Comparison of ENCODE assay signal across 1 cellular context in the genomic region with DNA sequence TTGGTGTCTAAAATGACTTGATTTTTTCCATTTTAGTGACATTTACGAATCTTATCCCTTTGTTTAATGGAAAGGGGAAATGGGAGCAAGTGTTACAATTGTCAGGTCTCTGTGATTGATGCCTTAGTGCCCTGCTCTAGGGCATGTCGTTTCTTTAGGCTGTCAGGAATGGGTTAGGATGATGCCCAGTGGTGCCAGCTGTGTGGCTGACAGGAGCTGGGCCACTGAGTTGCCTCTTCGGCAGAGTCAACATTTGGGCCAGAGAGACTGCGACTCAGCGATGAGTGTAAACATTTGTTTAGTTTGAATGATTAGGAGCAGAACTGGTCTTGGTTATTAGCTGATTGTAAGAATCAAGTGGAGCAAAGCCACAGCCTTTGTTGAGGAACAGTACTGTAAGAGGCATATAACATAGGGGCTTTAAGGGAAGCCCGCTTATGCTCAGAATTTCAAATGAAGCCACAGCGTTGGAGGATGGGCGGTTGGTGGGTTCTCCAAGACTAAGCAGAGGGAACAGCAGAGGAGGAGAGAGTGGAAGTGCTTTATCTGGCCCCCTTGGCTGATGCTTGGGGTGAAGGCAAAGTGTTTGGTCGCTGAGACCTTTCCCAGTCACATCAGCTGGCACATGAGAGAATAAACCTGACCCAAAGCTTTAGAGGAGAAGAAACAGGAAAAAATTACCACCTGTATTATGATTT.
TF ChIP-seq lines count a peak whose summit lies in the region.

No MANE protein-coding gene starts in this region.

TF ChIP-seq in GM23338, 12 proteins besides CTCF, POLR2A, EP300 and RAD21 (continued from another document):
- TF ChIP-seq, protein P1, sequence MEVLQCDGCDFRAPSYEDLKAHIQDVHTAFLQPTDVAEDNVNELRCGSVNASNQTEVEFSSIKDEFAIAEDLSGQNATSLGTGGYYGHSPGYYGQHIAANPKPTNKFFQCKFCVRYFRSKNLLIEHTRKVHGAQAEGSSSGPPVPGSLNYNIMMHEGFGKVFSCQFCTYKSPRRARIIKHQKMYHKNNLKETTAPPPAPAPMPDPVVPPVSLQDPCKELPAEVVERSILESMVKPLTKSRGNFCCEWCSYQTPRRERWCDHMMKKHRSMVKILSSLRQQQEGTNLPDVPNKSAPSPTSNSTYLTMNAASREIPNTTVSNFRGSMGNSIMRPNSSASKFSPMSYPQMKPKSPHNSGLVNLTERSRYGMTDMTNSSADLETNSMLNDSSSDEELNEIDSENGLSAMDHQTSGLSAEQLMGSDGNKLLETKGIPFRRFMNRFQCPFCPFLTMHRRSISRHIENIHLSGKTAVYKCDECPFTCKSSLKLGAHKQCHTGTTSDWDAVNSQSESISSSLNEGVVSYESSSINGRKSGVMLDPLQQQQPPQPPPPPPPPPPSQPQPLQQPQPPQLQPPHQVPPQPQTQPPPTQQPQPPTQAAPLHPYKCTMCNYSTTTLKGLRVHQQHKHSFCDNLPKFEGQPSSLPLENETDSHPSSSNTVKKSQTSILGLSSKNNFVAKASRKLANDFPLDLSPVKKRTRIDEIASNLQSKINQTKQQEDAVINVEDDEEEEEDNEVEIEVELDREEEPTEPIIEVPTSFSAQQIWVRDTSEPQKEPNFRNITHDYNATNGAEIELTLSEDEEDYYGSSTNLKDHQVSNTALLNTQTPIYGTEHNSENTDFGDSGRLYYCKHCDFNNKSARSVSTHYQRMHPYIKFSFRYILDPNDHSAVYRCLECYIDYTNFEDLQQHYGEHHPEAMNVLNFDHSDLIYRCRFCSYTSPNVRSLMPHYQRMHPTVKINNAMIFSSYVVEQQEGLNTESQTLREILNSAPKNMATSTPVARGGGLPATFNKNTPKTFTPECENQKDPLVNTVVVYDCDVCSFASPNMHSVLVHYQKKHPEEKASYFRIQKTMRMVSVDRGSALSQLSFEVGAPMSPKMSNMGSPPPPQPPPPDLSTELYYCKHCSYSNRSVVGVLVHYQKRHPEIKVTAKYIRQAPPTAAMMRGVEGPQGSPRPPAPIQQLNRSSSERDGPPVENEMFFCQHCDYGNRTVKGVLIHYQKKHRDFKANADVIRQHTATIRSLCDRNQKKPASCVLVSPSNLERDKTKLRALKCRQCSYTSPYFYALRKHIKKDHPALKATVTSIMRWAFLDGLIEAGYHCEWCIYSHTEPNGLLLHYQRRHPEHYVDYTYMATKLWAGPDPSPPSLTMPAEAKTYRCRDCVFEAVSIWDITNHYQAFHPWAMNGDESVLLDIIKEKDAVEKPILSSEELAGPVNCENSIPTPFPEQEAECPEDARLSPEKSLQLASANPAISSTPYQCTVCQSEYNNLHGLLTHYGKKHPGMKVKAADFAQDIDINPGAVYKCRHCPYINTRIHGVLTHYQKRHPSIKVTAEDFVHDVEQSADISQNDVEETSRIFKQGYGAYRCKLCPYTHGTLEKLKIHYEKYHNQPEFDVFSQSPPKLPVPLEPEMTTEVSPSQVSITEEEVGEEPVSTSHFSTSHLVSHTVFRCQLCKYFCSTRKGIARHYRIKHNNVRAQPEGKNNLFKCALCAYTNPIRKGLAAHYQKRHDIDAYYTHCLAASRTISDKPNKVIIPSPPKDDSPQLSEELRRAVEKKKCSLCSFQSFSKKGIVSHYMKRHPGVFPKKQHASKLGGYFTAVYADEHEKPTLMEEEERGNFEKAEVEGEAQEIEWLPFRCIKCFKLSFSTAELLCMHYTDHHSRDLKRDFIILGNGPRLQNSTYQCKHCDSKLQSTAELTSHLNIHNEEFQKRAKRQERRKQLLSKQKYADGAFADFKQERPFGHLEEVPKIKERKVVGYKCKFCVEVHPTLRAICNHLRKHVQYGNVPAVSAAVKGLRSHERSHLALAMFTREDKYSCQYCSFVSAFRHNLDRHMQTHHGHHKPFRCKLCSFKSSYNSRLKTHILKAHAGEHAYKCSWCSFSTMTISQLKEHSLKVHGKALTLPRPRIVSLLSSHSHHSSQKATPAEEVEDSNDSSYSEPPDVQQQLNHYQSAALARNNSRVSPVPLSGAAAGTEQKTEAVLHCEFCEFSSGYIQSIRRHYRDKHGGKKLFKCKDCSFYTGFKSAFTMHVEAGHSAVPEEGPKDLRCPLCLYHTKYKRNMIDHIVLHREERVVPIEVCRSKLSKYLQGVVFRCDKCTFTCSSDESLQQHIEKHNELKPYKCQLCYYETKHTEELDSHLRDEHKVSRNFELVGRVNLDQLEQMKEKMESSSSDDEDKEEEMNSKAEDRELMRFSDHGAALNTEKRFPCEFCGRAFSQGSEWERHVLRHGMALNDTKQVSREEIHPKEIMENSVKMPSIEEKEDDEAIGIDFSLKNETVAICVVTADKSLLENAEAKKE (CRISPR knock-in tag; IDR thresholded peaks at IDR 0.05): no peak
- TF ChIP-seq, protein P2, sequence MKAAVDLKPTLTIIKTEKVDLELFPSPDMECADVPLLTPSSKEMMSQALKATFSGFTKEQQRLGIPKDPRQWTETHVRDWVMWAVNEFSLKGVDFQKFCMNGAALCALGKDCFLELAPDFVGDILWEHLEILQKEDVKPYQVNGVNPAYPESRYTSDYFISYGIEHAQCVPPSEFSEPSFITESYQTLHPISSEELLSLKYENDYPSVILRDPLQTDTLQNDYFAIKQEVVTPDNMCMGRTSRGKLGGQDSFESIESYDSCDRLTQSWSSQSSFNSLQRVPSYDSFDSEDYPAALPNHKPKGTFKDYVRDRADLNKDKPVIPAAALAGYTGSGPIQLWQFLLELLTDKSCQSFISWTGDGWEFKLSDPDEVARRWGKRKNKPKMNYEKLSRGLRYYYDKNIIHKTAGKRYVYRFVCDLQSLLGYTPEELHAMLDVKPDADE (IDR thresholded peaks at IDR 0.05): no peak
- TF ChIP-seq, protein P3, sequence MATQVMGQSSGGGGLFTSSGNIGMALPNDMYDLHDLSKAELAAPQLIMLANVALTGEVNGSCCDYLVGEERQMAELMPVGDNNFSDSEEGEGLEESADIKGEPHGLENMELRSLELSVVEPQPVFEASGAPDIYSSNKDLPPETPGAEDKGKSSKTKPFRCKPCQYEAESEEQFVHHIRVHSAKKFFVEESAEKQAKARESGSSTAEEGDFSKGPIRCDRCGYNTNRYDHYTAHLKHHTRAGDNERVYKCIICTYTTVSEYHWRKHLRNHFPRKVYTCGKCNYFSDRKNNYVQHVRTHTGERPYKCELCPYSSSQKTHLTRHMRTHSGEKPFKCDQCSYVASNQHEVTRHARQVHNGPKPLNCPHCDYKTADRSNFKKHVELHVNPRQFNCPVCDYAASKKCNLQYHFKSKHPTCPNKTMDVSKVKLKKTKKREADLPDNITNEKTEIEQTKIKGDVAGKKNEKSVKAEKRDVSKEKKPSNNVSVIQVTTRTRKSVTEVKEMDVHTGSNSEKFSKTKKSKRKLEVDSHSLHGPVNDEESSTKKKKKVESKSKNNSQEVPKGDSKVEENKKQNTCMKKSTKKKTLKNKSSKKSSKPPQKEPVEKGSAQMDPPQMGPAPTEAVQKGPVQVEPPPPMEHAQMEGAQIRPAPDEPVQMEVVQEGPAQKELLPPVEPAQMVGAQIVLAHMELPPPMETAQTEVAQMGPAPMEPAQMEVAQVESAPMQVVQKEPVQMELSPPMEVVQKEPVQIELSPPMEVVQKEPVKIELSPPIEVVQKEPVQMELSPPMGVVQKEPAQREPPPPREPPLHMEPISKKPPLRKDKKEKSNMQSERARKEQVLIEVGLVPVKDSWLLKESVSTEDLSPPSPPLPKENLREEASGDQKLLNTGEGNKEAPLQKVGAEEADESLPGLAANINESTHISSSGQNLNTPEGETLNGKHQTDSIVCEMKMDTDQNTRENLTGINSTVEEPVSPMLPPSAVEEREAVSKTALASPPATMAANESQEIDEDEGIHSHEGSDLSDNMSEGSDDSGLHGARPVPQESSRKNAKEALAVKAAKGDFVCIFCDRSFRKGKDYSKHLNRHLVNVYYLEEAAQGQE (IDR thresholded peaks at IDR 0.05; ENCODE audit: unreplicated experiment): no peak
- TF ChIP-seq NANOG (IDR thresholded peaks at IDR 0.05; ENCODE audit: borderline replicate concordance) (no peak), ZNF331 (CRISPR knock-in tag; IDR thresholded peaks at IDR 0.05; ENCODE audit: low read depth) (no peak), JUNB (IDR thresholded peaks at IDR 0.05; ENCODE audit: unreplicated experiment) (no peak), POLR2AphosphoS5 (IDR thresholded peaks at IDR 0.05; ENCODE audit: low read depth) (no peak), EZH2phosphoT487 (IDR thresholded peaks at IDR 0.05; ENCODE audit: unreplicated experiment) (no peak), STAT1 (IDR thresholded peaks at IDR 0.05; ENCODE audit: unreplicated experiment) (no peak), EZH2 (IDR thresholded peaks at IDR 0.05; ENCODE audit: low read depth, unreplicated experiment) (no peak)
